8 cellular contexts compared by ENCODE assay signal in genomic region chr6:161228911-161229591, GRCh38. TPM values are rescaled to one million over a fixed set of nuclear protein-coding genes. Genes with fewer than 3 reads are reported as not detected.
DNase-seq lines count a peak whose midpoint lies in the region; FAIRE-seq and TF ChIP-seq lines count a peak whose summit lies in the region.

No MANE protein-coding gene starts in this region.

- no peaks in the 10 kb centered on the region for H4K20me1 ChIP-seq in endothelial cell of umbilical vein (replicated peaks; ENCODE audit: control insufficient read depth, extremely low read depth, insufficient read depth, low read length)

- peak overlapping the region; percentile 52 for H2AFZ ChIP-seq in endothelial cell of umbilical vein (ENCODE audit: low read depth, low read length)

- H3K4me1 Mint-ChIP-seq in CD4-positive, alpha-beta memory T cell: peaks cover 28 to 47% (median 41%) of the 10 kb centered on the region in 4 donors
- H3K4me1 Mint-ChIP-seq in neural crest cell: peaks cover 43% of the 10 kb centered on the region

- BruUV-seq in endothelial cell of umbilical vein (replicated peaks; lab: Mats Ljungman, UMichigan): no TSS peak

- peaks cover 0 to 1% (median 0%) of the 10 kb centered on the region in 8 donors for H3K9me3 Mint-ChIP-seq in CD4-positive, alpha-beta memory T cell
- peaks cover 5% of the 10 kb centered on the region for H3K9me3 Mint-ChIP-seq in neural crest cell

- peaks cover 44% of the 10 kb centered on the region for H3K4me1 ChIP-seq in CD4-positive, alpha-beta memory T cell (ENCODE audit: insufficient read depth, low read length)
- H3K4me1 ChIP-seq in endothelial cell of umbilical vein (ENCODE audit: control insufficient read depth, extremely low read depth, insufficient read depth, low read length): peaks cover 26% of the 10 kb centered on the region

- POLR2A ChIA-PET in CD4-positive, alpha-beta memory T cell (lab: Charles Lee; ENCODE audit: partially characterized antibody): no interaction called here
- POLR2A ChIA-PET in endothelial cell of umbilical vein (lab: Charles Lee): no interaction called here

- H3K4me3 Mint-ChIP-seq in CD4-positive, alpha-beta memory T cell: peak overlapping the region in 6 of 8 donors; percentile 2 to 42 (median 26)
- H3K4me3 Mint-ChIP-seq in neural crest cell: no peak overlapping the region

- no peaks in the 10 kb centered on the region for H3K36me3 ChIP-seq in CD4-positive, alpha-beta memory T cell (ENCODE audit: insufficient read depth, low read length)
- no peaks in the 10 kb centered on the region for H3K36me3 ChIP-seq in endothelial cell of umbilical vein (ENCODE audit: control insufficient read depth in 2 of 2, extremely low read depth in 1 of 2, insufficient read depth in 2 of 2, low read length in 2 of 2)

- CTCF ChIA-PET in CD4-positive, alpha-beta memory T cell (lab: Charles Lee; ENCODE audit: partially characterized antibody): no interaction called here
- CTCF ChIA-PET in endothelial cell of umbilical vein (lab: Charles Lee): interaction anchor here (0.7 to 1.4 kb wide), 12 partner anchors 11 to 298 kb away, joined by 3 to 8 read pairs (median 4); partner anchors contain the start of gene AGPAT4

- H3K4me2 ChIP-seq in endothelial cell of umbilical vein (ENCODE audit: insufficient read depth, low read length): peak overlapping the region; percentile 72

- H3K36me3 Mint-ChIP-seq in CD4-positive, alpha-beta memory T cell: peaks cover 15 to 17% of the 10 kb centered on the region in 2 donors
- H3K36me3 Mint-ChIP-seq in neural crest cell (ENCODE audit: low read depth): peaks cover 29% of the 10 kb centered on the region

- no peaks in the 10 kb centered on the region for H3K27me3 Mint-ChIP-seq in CD4-positive, alpha-beta memory T cell
- H3K27me3 Mint-ChIP-seq in neural crest cell (ENCODE audit: low read depth): no peaks in the 10 kb centered on the region

- no peaks in the 10 kb centered on the region for H3K79me2 ChIP-seq in endothelial cell of umbilical vein (ENCODE audit: control insufficient read depth, insufficient read depth, low read length)

- H3K9ac ChIP-seq in endothelial cell of umbilical vein (replicated peaks; ENCODE audit: extremely low read depth, insufficient read depth, low read length): peak overlapping the region; percentile 61

- no peak for TF ChIP-seq POLR2A in endothelial cell of umbilical vein (IDR thresholded peaks at IDR 0.05; ENCODE audit: low read depth, low read length)

- no peaks in the 10 kb centered on the region for H3K9me3 ChIP-seq in CD4-positive, alpha-beta memory T cell (ENCODE audit: control insufficient read depth in 1 of 2, low read length in 2 of 2)
- H3K9me3 ChIP-seq in endothelial cell of umbilical vein (replicated peaks; ENCODE audit: control insufficient read depth, insufficient read depth, low read length): no peaks in the 10 kb centered on the region

- H3K27ac ChIP-seq in CD4-positive, alpha-beta memory T cell (ENCODE audit: low read depth, low read length): no peak overlapping the region
- peak overlapping the region; percentile 62 for H3K27ac ChIP-seq in endothelial cell of umbilical vein (ENCODE audit: insufficient read depth, low read depth, low read length)

- H3K4me3 ChIP-seq in CD4-positive, alpha-beta memory T cell (ENCODE audit: low read length in 2 of 2): no peak overlapping the region
- H3K4me3 ChIP-seq in endothelial cell of umbilical vein (replicated peaks in 1 of 3; ENCODE audit: insufficient read depth in 1 of 3, low read depth in 1 of 3, low read length in 3 of 3): peak overlapping the region in 1 of 3 experiments; percentile 14

- no peak for DNase-seq in CD4-positive, alpha-beta memory T cell
- DNase-seq in H4 (ENCODE audit: low spot score): peak; percentile 60
- peak; percentile 65 for DNase-seq in OCI-M1 (lab: John Stamatoyannopoulos, UW)
- peak; percentile 87 for DNase-seq in endothelial cell of umbilical vein (ENCODE audit: low read depth, low spot score)
- no peak for DNase-seq in neural crest cell (ENCODE audit: low read depth, low spot score)
- no peak for DNase-seq in NCI-H2029 treated with DMSO at 0.1 percent for 48 hours (lab: John Stamatoyannopoulos, UW)
- no peak for DNase-seq in NCI-H1436 treated with DMSO at 0.1 percent for 48 hours (lab: John Stamatoyannopoulos, UW)
- DNase-seq in NCI-H2227 (lab: John Stamatoyannopoulos, UW; ENCODE audit: unreplicated experiment): no peak

- no peaks in the 10 kb centered on the region for H3K27me3 ChIP-seq in CD4-positive, alpha-beta memory T cell (ENCODE audit: insufficient read depth, low read length)
- H3K27me3 ChIP-seq in endothelial cell of umbilical vein (ENCODE audit: control insufficient read depth in 2 of 2, insufficient read depth in 2 of 2, low read length in 2 of 2): no peaks in the 10 kb centered on the region

- dilution Hi-C loops in endothelial cell of umbilical vein (cut with MboI; ENCODE audit: extremely low pct_ligation_motif_present, low sequenced_read_pairs): no loop called here

- intact Hi-C loops in CD4-positive, alpha-beta memory T cell (cut with micrococcal nuclease): no loop called here
- intact Hi-C loops in endothelial cell of umbilical vein (cut with micrococcal nuclease): loop anchor here (1.0 to 2.0 kb wide), 2 partner anchors 45 to 60 kb away; partner anchors contain the start of gene AGPAT4

- no peak for TF ChIP-seq CTCF in endothelial cell of umbilical vein (IDR thresholded peaks at IDR 0.05; ENCODE audit: extremely low read depth in 1 of 2, insufficient read depth in 1 of 2, low read depth in 1 of 2, low read length in 2 of 2)
- TF ChIP-seq CTCF in neural crest cell (conservative IDR thresholded peaks at IDR 0.05): no peak

- peak overlapping the region; percentile 22 to 92 (median 64) for H3K27ac Mint-ChIP-seq in CD4-positive, alpha-beta memory T cell
- H3K27ac Mint-ChIP-seq in neural crest cell (ENCODE audit: unreplicated experiment): peak overlapping the region; percentile 2

- no peaks in the 10 kb centered on the region for H3K9me1 ChIP-seq in endothelial cell of umbilical vein (replicated peaks; ENCODE audit: control insufficient read depth, extremely low read depth, insufficient read depth, low read length)

- peak; percentile 99 for FAIRE-seq in endothelial cell of umbilical vein (lab: Jason Lieb, UNC)

TF ChIP-seq in endothelial cell of umbilical vein, 7 proteins besides CTCF, POLR2A, EP300 and RAD21:
- TF ChIP-seq FOS (IDR thresholded peaks at IDR 0.05; ENCODE audit: borderline replicate concordance, insufficient read depth, low read length) (peak; percentile 96), MYC (IDR thresholded peaks at IDR 0.05; ENCODE audit: low read depth, low read length) (no peak), JUN (IDR thresholded peaks at IDR 0.05; ENCODE audit: borderline replicate concordance, insufficient read depth, insufficient read length, low read depth) (peak; percentile 90)
TF ChIP-seq in endothelial cell of umbilical vein: peak in this region for 2.

RNA-seq across cellular contexts. Expression of gene AGPAT4, which starts 44.8 kb away (rescaled TPM):
- total RNA-seq in CD4-positive, alpha-beta memory T cell: 1 to 10 TPM; 3.6 to 4.3 TPM
- 1 to 10 TPM; 3.9 to 6.9 TPM for polyA plus RNA-seq in CD4-positive, alpha-beta memory T cell
- total RNA-seq in H4 (2014; rRNA removed; shearing (Covaris generic)): 3.4 and 3.9 TPM in 2 replicates
- total RNA-seq in endothelial cell of umbilical vein (15.2 and 15.4 TPM in 2 replicates), neural crest cell (37.6 and 41.3 TPM in 2 replicates)
- 8.9 and 10.2 TPM in 2 replicates for polyA plus RNA-seq in endothelial cell of umbilical vein
- polyA plus RNA-seq in endothelial cell of umbilical vein (2011; cell fraction: cytosol; rRNA removed): 5.5 and 6.1 TPM in 2 replicates
- polyA plus RNA-seq in endothelial cell of umbilical vein (2011; cell fraction: nucleus; rRNA removed): 38.9 and 40.0 TPM in 2 replicates
- polyA plus RNA-seq in endothelial cell of umbilical vein (2012): 6.8 and 7.8 TPM in 2 replicates
- polyA minus RNA-seq in endothelial cell of umbilical vein: 38.4 and 43.0 TPM in 2 replicates
- 3.3 TPM for polyA minus RNA-seq in endothelial cell of umbilical vein (2011; cell fraction: cytosol; rRNA and poly(A)+ RNA removed)
- polyA minus RNA-seq in endothelial cell of umbilical vein (2011; cell fraction: nucleus; rRNA and poly(A)+ RNA removed): 42.7 and 54.5 TPM in 2 replicates

Comparison
In these comparisons a context has a peak if more than half of its experiments do, and no peak if none do; other contexts are left out.
1. DNase-seq: peak in H4 (single experiment), OCI-M1 (single experiment) and endothelial cell of umbilical vein (single experiment); none in CD4-positive, alpha-beta memory T cell (0 of 5), neural crest cell (single experiment), NCI-H2029 treated with DMSO at 0.1 percent for 48 hours (single experiment), NCI-H1436 treated with DMSO at 0.1 percent for 48 hours (single experiment) and NCI-H2227 (single experiment).